Comparison of ENCODE assay signal across 25 cellular contexts in genomic region chr14:90003526-90004312, GRCh38. TPM values are rescaled to one million over a fixed set of nuclear protein-coding genes. Genes with fewer than 3 reads are reported as not detected.
DNase-seq lines count a peak whose midpoint lies in the region; ATAC-seq, FAIRE-seq and TF ChIP-seq lines count a peak whose summit lies in the region.
"Had no signal": no experiment of that assay in that cellular context is flagged by ENCODE, and none has a peak within 500 bp of the region (broad histone marks: within the 10 kb centered on the region; RNA-seq: fewer than 3 reads in every experiment).

No MANE protein-coding gene starts in this region.

- H4K20me1 ChIP-seq in K562 (replicated peaks; ENCODE audit: control insufficient read depth, insufficient read depth, low read length): no peaks in the 10 kb centered on the region
- H4K20me1 ChIP-seq in PC-9 (ENCODE audit: insufficient read depth): no peaks in the 10 kb centered on the region
- H4K20me1 ChIP-seq: BLaER1 treated with 17β-estradiol and CSF1 and Interleukin-3, amounts not matched to agents 10 nM and 100 nM had no signal

- H3K9me3 ChIP-seq in K562 (replicated peaks; ENCODE audit: control insufficient read depth, insufficient read depth, low read depth, low read length): no peaks in the 10 kb centered on the region
- no peaks in the 10 kb centered on the region for H3K9me3 ChIP-seq in CD8-positive, alpha-beta T cell (ENCODE audit: low read length)
- no peaks in the 10 kb centered on the region for H3K9me3 ChIP-seq in PC-9 (ENCODE audit: insufficient read depth, low read depth)
- H3K9me3 ChIP-seq: HAP-1, Peyer's patch had no signal

- H3F3A ChIP-seq in PC-9 (ENCODE audit: insufficient read depth, low read depth): no peaks in the 10 kb centered on the region

- ATAC-seq in stimulated activated naive CD8-positive, alpha-beta T cell treated with anti-CD3 and anti-CD28 coated beads, Interleukin-15, Interleukin-2, amounts not matched to agents 100 U/mL and 50 U/mL, for 24 hours: peak; percentile 46
- no peak for ATAC-seq in stimulated activated naive CD8-positive, alpha-beta T cell treated with anti-CD3 and anti-CD28 coated beads, Interleukin-15, amount 100 ng/mL, for 72 hours
- no peak for ATAC-seq in K562
- ATAC-seq in CD8-positive, alpha-beta T cell: no peak
- ATAC-seq: Right ventricle myocardium inferior had no signal

- no peaks in the 10 kb centered on the region for H3K9me3 Mint-ChIP-seq in activated CD4-positive, alpha-beta T cell treated with anti-CD3 and anti-CD28 coated beads, Interleukin-2, amount 10 ng/mL, durations not matched to agents 24 days and 14 days
- H3K9me3 Mint-ChIP-seq in stimulated activated naive CD8-positive, alpha-beta T cell treated with anti-CD3 and anti-CD28 coated beads, Interleukin-15, amount 100 ng/mL, for 72 hours: no peaks in the 10 kb centered on the region
- H3K9me3 Mint-ChIP-seq in CD8-positive, alpha-beta T cell: no peaks in the 10 kb centered on the region
- H3K9me3 Mint-ChIP-seq: IgD-negative memory B cell had no signal

- intact Hi-C loops in activated CD4-positive, alpha-beta T cell treated with anti-CD3 and anti-CD28 coated beads, Interleukin-2, amount 10 ng/mL, durations not matched to agents 24 days and 14 days (cut with micrococcal nuclease): no loop called here
- intact Hi-C loops in K562 (cut with micrococcal nuclease) (no loop called here), PC-9 (cut with micrococcal nuclease; ENCODE audit: unreplicated experiment) (no loop called here)
- intact Hi-C loops in CD8-positive, alpha-beta T cell (cut with DNase I, micrococcal nuclease): no loop called here

- H3K27ac Mint-ChIP-seq in activated CD4-positive, alpha-beta T cell treated with anti-CD3 and anti-CD28 coated beads, Interleukin-2, amount 10 ng/mL, durations not matched to agents 24 days and 14 days: peak overlapping the region; percentile 68
- peak overlapping the region in 1 of 2 donors; percentile 42 for H3K27ac Mint-ChIP-seq in stimulated activated naive CD8-positive, alpha-beta T cell treated with anti-CD3 and anti-CD28 coated beads, Interleukin-15, amount 100 ng/mL, for 72 hours
- no peak overlapping the region for H3K27ac Mint-ChIP-seq in CD8-positive, alpha-beta T cell

- no peak overlapping the region for H3K9ac ChIP-seq in K562 (ENCODE audit: insufficient read depth in 1 of 2, low read depth in 2 of 2, low read length in 2 of 2)
- H3K9ac ChIP-seq: BLaER1 treated with 17β-estradiol and CSF1 and Interleukin-3, amounts not matched to agents 10 nM and 100 nM; GM23248 had no signal

- H3K36me3 Mint-ChIP-seq in activated CD4-positive, alpha-beta T cell treated with anti-CD3 and anti-CD28 coated beads, Interleukin-2, amount 10 ng/mL, durations not matched to agents 24 days and 14 days (ENCODE audit: low read depth): peaks cover 50% of the 10 kb centered on the region
- H3K36me3 Mint-ChIP-seq in CD8-positive, alpha-beta T cell: peaks cover 75% of the 10 kb centered on the region

- no peak for FAIRE-seq in K562 (lab: Jason Lieb, UNC)
- FAIRE-seq: GM12892, GM18507 had no signal

- no peak for TF ChIP-seq CTCF in K562 (IDR thresholded peaks at IDR 0.05 in 2 of 3, conservative IDR thresholded peaks at IDR 0.05 in 1 of 3; ENCODE audit: insufficient read depth in 2 of 3, low read depth in 1 of 3, low read length in 3 of 3)
- TF ChIP-seq CTCF in CD8-positive, alpha-beta T cell (IDR thresholded peaks at IDR 0.05): no peak
- no peak for TF ChIP-seq CTCF in PC-9 (conservative IDR thresholded peaks at IDR 0.05)

- H3K4me3 ChIP-seq in K562 (no peak overlapping the region), PC-9 (no peak overlapping the region)
- no peak overlapping the region for H3K4me3 ChIP-seq in CD8-positive, alpha-beta T cell (ENCODE audit: low read depth, low read length)
- H3K4me3 ChIP-seq: BLaER1 treated with 17β-estradiol and CSF1 and Interleukin-3, amounts not matched to agents 10 nM and 100 nM; GM23248; HAP-1; Peyer's patch had no signal

- H3K9me1 ChIP-seq in K562 (ENCODE audit: control insufficient read depth, insufficient read depth, low read length): no peaks in the 10 kb centered on the region

- BruUV-seq in K562 (replicated peaks; lab: Mats Ljungman, UMichigan): no TSS peak
- no TSS peak for BruUV-seq in PC-9 (replicated peaks; lab: Mats Ljungman, UMichigan)

- H3K27ac ChIP-seq in K562 (ENCODE audit: extremely low read depth, low read depth, low read length): no peak overlapping the region
- H3K27ac ChIP-seq in CD8-positive, alpha-beta T cell (ENCODE audit: low read depth, low read length): no peak overlapping the region
- H3K27ac ChIP-seq in substantia nigra (ENCODE audit: low read depth, low read length, poor library complexity, severe bottlenecking): no peak overlapping the region
- no peak overlapping the region for H3K27ac ChIP-seq in PC-9
- H3K27ac ChIP-seq: BLaER1 treated with 17β-estradiol and CSF1 and Interleukin-3, amounts not matched to agents 10 nM and 100 nM; GM23248; Peyer's patch had no signal

- H2AFZ ChIP-seq in K562 (ENCODE audit: low read depth, low read length) (no peak overlapping the region), PC-9 (no peak overlapping the region)
- H2AFZ ChIP-seq: GM23248 had no signal

- peaks cover 0 to 2% of the 10 kb centered on the region in 2 experiments; a peak in 1 of 5 replicates for H3K4me1 ChIP-seq in K562 (replicated peaks in 1 of 2; ENCODE audit: control insufficient read depth in 2 of 2, insufficient read depth in 2 of 2, low read length in 2 of 2)
- H3K4me1 ChIP-seq in CD8-positive, alpha-beta T cell (ENCODE audit: insufficient read depth, low read length): no peaks in the 10 kb centered on the region
- H3K4me1 ChIP-seq in PC-9 (replicated peaks; ENCODE audit: insufficient read depth): no peaks in the 10 kb centered on the region
- H3K4me1 ChIP-seq: BLaER1 treated with 17β-estradiol and CSF1 and Interleukin-3, amounts not matched to agents 10 nM and 100 nM; HAP-1; Peyer's patch had no signal

- in situ Hi-C loops in K562 (cut with MboI): no loop called here

- H3K27me3 ChIP-seq in K562 (ENCODE audit: control insufficient read depth in 2 of 2, insufficient read depth in 2 of 2, low read length in 2 of 2): no peaks in the 10 kb centered on the region
- H3K27me3 ChIP-seq in CD8-positive, alpha-beta T cell (ENCODE audit: insufficient read depth, low read length): no peaks in the 10 kb centered on the region
- H3K27me3 ChIP-seq in PC-9 (ENCODE audit: insufficient read depth, low read depth): no peaks in the 10 kb centered on the region
- H3K27me3 ChIP-seq: BLaER1 treated with 17β-estradiol and CSF1 and Interleukin-3, amounts not matched to agents 10 nM and 100 nM; Peyer's patch had no signal

- CTCF ChIA-PET in K562 (lab: Yijun Ruan, JAX; ENCODE audit: low intra/inter-chr PET ratio) (no interaction called here), PC-9 (lab: Charles Lee) (no interaction called here)
- CTCF ChIA-PET in CD8-positive, alpha-beta T cell (lab: Charles Lee): no interaction called here

- TF ChIP-seq EP300 in K562 (IDR thresholded peaks at IDR 0.05; ENCODE audit: low read length): no peak

- H3K4me1 Mint-ChIP-seq in activated CD4-positive, alpha-beta T cell treated with anti-CD3 and anti-CD28 coated beads, Interleukin-2, amount 10 ng/mL, durations not matched to agents 24 days and 14 days: peaks cover 21% of the 10 kb centered on the region
- H3K4me1 Mint-ChIP-seq in stimulated activated naive CD8-positive, alpha-beta T cell treated with anti-CD3 and anti-CD28 coated beads, Interleukin-15, amount 100 ng/mL, for 72 hours: no peaks in the 10 kb centered on the region
- H3K4me1 Mint-ChIP-seq in CD8-positive, alpha-beta T cell (ENCODE audit: low read depth): no peaks in the 10 kb centered on the region
- H3K4me1 Mint-ChIP-seq: IgD-negative memory B cell had no signal

- no peak overlapping the region for H3K4me2 ChIP-seq in K562 (ENCODE audit: insufficient read depth, low read length)
- no peak overlapping the region for H3K4me2 ChIP-seq in PC-9
- H3K4me2 ChIP-seq: BLaER1 treated with 17β-estradiol and CSF1 and Interleukin-3, amounts not matched to agents 10 nM and 100 nM had no signal

- no peaks in the 10 kb centered on the region for H3K9me2 ChIP-seq in PC-9 (ENCODE audit: insufficient read depth)

- no peaks in the 10 kb centered on the region for H3K27me3 Mint-ChIP-seq in activated CD4-positive, alpha-beta T cell treated with anti-CD3 and anti-CD28 coated beads, Interleukin-2, amount 10 ng/mL, durations not matched to agents 24 days and 14 days
- no peaks in the 10 kb centered on the region for H3K27me3 Mint-ChIP-seq in stimulated activated naive CD8-positive, alpha-beta T cell treated with anti-CD3 and anti-CD28 coated beads, Interleukin-15, amount 100 ng/mL, for 72 hours
- H3K27me3 Mint-ChIP-seq in CD8-positive, alpha-beta T cell (ENCODE audit: low read depth): no peaks in the 10 kb centered on the region
- H3K27me3 Mint-ChIP-seq: IgD-negative memory B cell had no signal

- H3K79me2 ChIP-seq in K562 (ENCODE audit: control insufficient read depth, insufficient read depth, low read length) (no peaks in the 10 kb centered on the region), PC-9 (ENCODE audit: low read depth) (no peaks in the 10 kb centered on the region)

- 74% methylated on average over 6 of the region's 6 CpGs for WGBS in K562 (ENCODE audit: insufficient coverage, low coverage, missing lambda C conversion rate)

- no peak for DNase-seq in activated CD4-positive, alpha-beta T cell treated with anti-CD3 and anti-CD28 coated beads, Interleukin-2, amount 10 ng/mL, durations not matched to agents 24 days and 14 days
- DNase-seq in activated CD4-positive, alpha-beta T cell treated with anti-CD3 and anti-CD28 coated beads, Interleukin-2, amount 50 U/mL, for 48 hours: no peak
- no peak for DNase-seq in stimulated activated naive CD8-positive, alpha-beta T cell treated with anti-CD3 and anti-CD28 coated beads, Interleukin-15, Interleukin-2, amounts not matched to agents 100 U/mL and 50 U/mL, for 24 hours
- no peak for DNase-seq in stimulated activated naive CD8-positive, alpha-beta T cell treated with anti-CD3 and anti-CD28 coated beads, Interleukin-15, amount 100 ng/mL, for 72 hours
- no peak for DNase-seq in K562 (ENCODE audit: extremely low read depth in 1 of 4, low spot score in 3 of 4)
- no peak for DNase-seq in CD8-positive, alpha-beta T cell
- DNase-seq in substantia nigra (lab: John Stamatoyannopoulos, UW): no peak
- DNase-seq in PC-9: no peak
- DNase-seq: DMS79, GM23248, MM.1S, NCI-H1092, NCI-H1436 treated with DMSO at 0.1 percent for 48 hours, NCI-H2029, NCI-H2171 treated with DMSO at 0.1 percent for 48 hours, NCI-H446, NCI-H526 treated with DMSO at 0.1 percent for 48 hours, Peyer's patch had no signal

- no peak overlapping the region for H3K4me3 Mint-ChIP-seq in activated CD4-positive, alpha-beta T cell treated with anti-CD3 and anti-CD28 coated beads, Interleukin-2, amount 10 ng/mL, durations not matched to agents 24 days and 14 days
- H3K4me3 Mint-ChIP-seq in stimulated activated naive CD8-positive, alpha-beta T cell treated with anti-CD3 and anti-CD28 coated beads, Interleukin-15, amount 100 ng/mL, for 72 hours: no peak overlapping the region
- no peak overlapping the region for H3K4me3 Mint-ChIP-seq in CD8-positive, alpha-beta T cell
- H3K4me3 Mint-ChIP-seq: IgD-negative memory B cell had no signal

- H3K36me3 ChIP-seq in K562 (ENCODE audit: control insufficient read depth, insufficient read depth, low read length) (peaks cover 34% of the 10 kb centered on the region; the same call in 2 of the 3 replicates), PC-9 (ENCODE audit: low read depth) (no peaks in the 10 kb centered on the region)
- H3K36me3 ChIP-seq in CD8-positive, alpha-beta T cell (ENCODE audit: insufficient read depth, low read length): peaks cover 15% of the 10 kb centered on the region

- POLR2A ChIA-PET in K562 (lab: Yijun Ruan, JAX) (interaction anchor here (1.0 kb wide), 1 partner anchor 9 kb away, joined by 4 read pairs; no protein-coding TSS in a partner anchor), PC-9 (lab: Charles Lee; ENCODE audit: unreplicated experiment) (no interaction called here)
- POLR2A ChIA-PET in CD8-positive, alpha-beta T cell (lab: Charles Lee): no interaction called here

- no peak for TF ChIP-seq POLR2A in K562 (conservative IDR thresholded peaks at IDR 0.05)

- TF ChIP-seq RAD21 in K562 (CRISPR knock-in tag; conservative IDR thresholded peaks at IDR 0.05 in 1 of 2, IDR thresholded peaks at IDR 0.05 in 1 of 2): no peak

RNA-seq across cellular contexts. Expression of gene TDP1, which starts 48.0 kb away (rescaled TPM):
- total RNA-seq in activated CD4-positive, alpha-beta T cell treated with anti-CD3 and anti-CD28 coated beads, Interleukin-2, amount 10 ng/mL, durations not matched to agents 24 days and 14 days: 75.6 and 77.8 TPM in 2 replicates
- 51.0 and 52.2 TPM in 2 replicates for total RNA-seq in K562 (2011; cell fraction: chromatin; rRNA removed; ENCODE audit: low replicate concordance)
- 29.0 and 37.0 TPM in 2 replicates for total RNA-seq in K562 (2011; cell fraction: nucleolus; rRNA removed)
- total RNA-seq in K562 (2011; cell fraction: nucleoplasm; rRNA removed): 42.4 and 42.8 TPM in 2 replicates
- 21.4 and 26.9 TPM in 2 replicates for total RNA-seq in K562 (2014; rRNA removed)
- 33.8 and 37.5 TPM in 2 replicates for total RNA-seq in K562 (2014; rRNA removed; fragmentation: Illumina TruSeq; extraction: Trizol)
- total RNA-seq in K562 (2015; rRNA removed; fragmentation: Illumina TruSeq; extraction: Trizol): 32.7 and 33.9 TPM in 2 replicates
- 31.5 and 32.9 TPM in 2 replicates for total RNA-seq in K562 (2021)
- 30.2 and 39.9 TPM in 2 replicates for polyA plus RNA-seq in K562 (2011; rRNA removed)
- 24.4 and 26.4 TPM in 2 replicates for polyA plus RNA-seq in K562 (2011; cell fraction: cytosol; rRNA removed)
- polyA plus RNA-seq in K562 (2011; cell fraction: nucleus; rRNA removed): 27.7 and 29.7 TPM in 2 replicates
- 19.4 and 19.7 TPM in 2 replicates for polyA plus RNA-seq in K562 (2012)
- 26.7 and 32.3 TPM in 2 replicates for polyA plus RNA-seq in K562 (2014; fragmentation: Illumina TruSeq; extraction: Trizol)
- polyA plus RNA-seq in K562 (2014; fragmentation: Nextera tagmentation; extraction: Ambion mirVana): 10 to 100 TPM; 29.1 to 41.6 TPM
- polyA plus RNA-seq in K562 (2014; rRNA removed): 23.2 and 27.2 TPM in 2 replicates
- polyA minus RNA-seq in K562 (2011; rRNA and poly(A)+ RNA removed): 40.4 and 52.4 TPM in 2 replicates
- 14.1 and 21.1 TPM in 2 replicates for polyA minus RNA-seq in K562 (2011; cell fraction: cytosol; rRNA and poly(A)+ RNA removed)
- 23.4 and 44.0 TPM in 2 replicates for polyA minus RNA-seq in K562 (2011; cell fraction: nucleus; rRNA and poly(A)+ RNA removed)
- total RNA-seq in CD8-positive, alpha-beta T cell: 10 to 100 TPM; 51.0 to 52.8 TPM
- 12.6 and 12.8 TPM in 2 replicates for total RNA-seq in PC-9 (2021)

RNA-seq across cellular contexts. Expression of gene EFCAB11, which starts 49.2 kb away (rescaled TPM):
- total RNA-seq in activated CD4-positive, alpha-beta T cell treated with anti-CD3 and anti-CD28 coated beads, Interleukin-2, amount 10 ng/mL, durations not matched to agents 24 days and 14 days: 6.8 and 7.8 TPM in 2 replicates
- 9.5 and 25.5 TPM in 2 replicates for total RNA-seq in K562 (2011; cell fraction: chromatin; rRNA removed; ENCODE audit: low replicate concordance)
- total RNA-seq in K562 (2011; cell fraction: nucleolus; rRNA removed): 5.9 and 6.2 TPM in 2 replicates
- total RNA-seq in K562 (2011; cell fraction: nucleoplasm; rRNA removed): 20.0 and 42.7 TPM in 2 replicates
- total RNA-seq in K562 (2014; rRNA removed) (5.8 and 13.4 TPM in 2 replicates), K562 (2014; rRNA removed; fragmentation: Illumina TruSeq; extraction: Trizol) (21.1 and 21.6 TPM in 2 replicates), K562 (2015; rRNA removed; fragmentation: Illumina TruSeq; extraction: Trizol) (17.4 and 18.7 TPM in 2 replicates), K562 (2021) (14.4 and 18.2 TPM in 2 replicates), PC-9 (2021) (8.4 and 10.3 TPM in 2 replicates)
- polyA plus RNA-seq in K562 (2011; rRNA removed) (14.4 and 16.9 TPM in 2 replicates), K562 (2014; fragmentation: Illumina TruSeq; extraction: Trizol) (15.4 and 16.6 TPM in 2 replicates), K562 (2014; fragmentation: Nextera tagmentation; extraction: Ambion mirVana) (10 to 100 TPM; 35.8 to 37.9 TPM), K562 (2014; rRNA removed) (12.7 and 20.6 TPM in 2 replicates)
- polyA plus RNA-seq in K562 (2011; cell fraction: cytosol; rRNA removed): 1.8 and 8.4 TPM in 2 replicates
- polyA plus RNA-seq in K562 (2011; cell fraction: nucleus; rRNA removed): 4.9 and 5.5 TPM in 2 replicates
- 16.1 and 18.6 TPM in 2 replicates for polyA plus RNA-seq in K562 (2012)
- polyA minus RNA-seq in K562 (2011; rRNA and poly(A)+ RNA removed): 10.7 and 14.7 TPM in 2 replicates
- polyA minus RNA-seq in K562 (2011; cell fraction: cytosol; rRNA and poly(A)+ RNA removed): 1.8 and 3.0 TPM in 2 replicates
- polyA minus RNA-seq in K562 (2011; cell fraction: nucleus; rRNA and poly(A)+ RNA removed): 5.7 and 9.4 TPM in 2 replicates
- total RNA-seq in CD8-positive, alpha-beta T cell: 1 to 10 TPM in 1 of 2 experiments, under 1 TPM in 1; 0.76 to 1.1 TPM

RNA-seq across cellular contexts. Expression of gene KCNK13, which starts 58.1 kb away (rescaled TPM):
- not detected in 2 replicates for total RNA-seq in activated CD4-positive, alpha-beta T cell treated with anti-CD3 and anti-CD28 coated beads, Interleukin-2, amount 10 ng/mL, durations not matched to agents 24 days and 14 days
- not detected in 2 replicates for total RNA-seq in K562 (2011; cell fraction: chromatin; rRNA removed; ENCODE audit: low replicate concordance)
- not detected in 2 replicates for total RNA-seq in K562 (2011; cell fraction: nucleolus; rRNA removed)
- total RNA-seq in K562 (2011; cell fraction: nucleoplasm; rRNA removed): 0.15 TPM in 1 of 2 replicates, not detected in the other
- total RNA-seq in K562 (2014; rRNA removed): 0.05 TPM in 1 of 2 replicates, not detected in the other
- total RNA-seq in K562 (2014; rRNA removed; fragmentation: Illumina TruSeq; extraction: Trizol): not detected in 2 replicates
- not detected in 2 replicates for total RNA-seq in K562 (2015; rRNA removed; fragmentation: Illumina TruSeq; extraction: Trizol)
- total RNA-seq in K562 (2021): not detected in 2 replicates
- polyA plus RNA-seq in K562 (2011; rRNA removed): 0.03 TPM in 1 of 2 replicates, not detected in the other
- polyA plus RNA-seq in K562 (2011; cell fraction: cytosol; rRNA removed): 0.04 TPM in 1 of 2 replicates, not detected in the other
- not detected in 2 replicates for polyA plus RNA-seq in K562 (2011; cell fraction: nucleus; rRNA removed)
- not detected in 2 replicates for polyA plus RNA-seq in K562 (2012)
- not detected in 2 replicates for polyA plus RNA-seq in K562 (2014; fragmentation: Illumina TruSeq; extraction: Trizol)
- polyA plus RNA-seq in K562 (2014; fragmentation: Nextera tagmentation; extraction: Ambion mirVana): not detected
- not detected in 2 replicates for polyA plus RNA-seq in K562 (2014; rRNA removed)
- polyA minus RNA-seq in K562 (2011; rRNA and poly(A)+ RNA removed): not detected in 2 replicates
- not detected in 2 replicates for polyA minus RNA-seq in K562 (2011; cell fraction: cytosol; rRNA and poly(A)+ RNA removed)
- polyA minus RNA-seq in K562 (2011; cell fraction: nucleus; rRNA and poly(A)+ RNA removed): not detected in 2 replicates
- not detected for total RNA-seq in CD8-positive, alpha-beta T cell
- not detected in 2 replicates for total RNA-seq in PC-9 (2021)
- total RNA-seq: GM23248, LHCN-M2, Peyer's patch had no signal
- polyA plus RNA-seq: GM23248, IgD-negative memory B cell had no signal
